ENCODE assay signal across 11 cellular contexts in genomic region chr9:134747951-134748489, GRCh38.
DNase-seq lines count a peak whose midpoint lies in the region; ATAC-seq and TF ChIP-seq lines count a peak whose summit lies in the region.
"Had no signal": no experiment of that assay in that cellular context is flagged by ENCODE, and none has a peak within 500 bp of the region (broad histone marks: within the 10 kb centered on the region; RNA-seq: fewer than 3 reads in every experiment).

No MANE protein-coding gene starts in this region.

- dilution Hi-C loops in IMR-90 (cut with HindIII; ENCODE audit: low sequenced_read_pairs, unreplicated experiment), result no loop called here

- no peaks in the 10 kb centered on the region for H3K27me3 ChIP-seq in IMR-90 (ENCODE audit: control insufficient read depth, insufficient read depth, low read length)

- no peak overlapping the region for H3K27ac ChIP-seq in HEK293 (ENCODE audit: extremely low read depth, low read depth, low read length)
- no peak overlapping the region for H3K27ac ChIP-seq in IMR-90 (ENCODE audit: insufficient read depth, low read length)
- H3K27ac ChIP-seq: A549 had no signal

- H4K8ac ChIP-seq in IMR-90 (ENCODE audit: low read depth in 2 of 2, low read length in 2 of 2), result 0 out of 4 replicates have a peak overlapping the region, but pooled peaks of 1 of the 2 experiments have one; percentile 7

- no peak overlapping the region for H3K4me3 Mint-ChIP-seq in glutamatergic neuron (ENCODE audit: unreplicated experiment)
- H3K4me3 Mint-ChIP-seq: CD4-positive, CD25-positive, alpha-beta regulatory T cell; GM23338 had no signal

- H3K14ac ChIP-seq in IMR-90 (replicated peaks; ENCODE audit: low read depth, low read length), result no peak overlapping the region

- no peak for TF ChIP-seq RAD21 in IMR-90 (IDR thresholded peaks at IDR 0.05; ENCODE audit: low read length)

- H3K36me3 Mint-ChIP-seq in glutamatergic neuron (ENCODE audit: unreplicated experiment), result peaks cover 14% of the 10 kb centered on the region
- H3K36me3 Mint-ChIP-seq: CD4-positive, CD25-positive, alpha-beta regulatory T cell had no signal

- peaks cover 3% of the 10 kb centered on the region for H3K27me3 Mint-ChIP-seq in glutamatergic neuron (ENCODE audit: unreplicated experiment)
- H3K27me3 Mint-ChIP-seq: CD4-positive, CD25-positive, alpha-beta regulatory T cell had no signal

- peaks cover 5% of the 10 kb centered on the region for H3K4me1 Mint-ChIP-seq in glutamatergic neuron (ENCODE audit: low read depth, unreplicated experiment)
- H3K4me1 Mint-ChIP-seq: CD4-positive, CD25-positive, alpha-beta regulatory T cell; GM23338 had no signal

- peaks cover 26 to 88% of the 10 kb centered on the region in 2 experiments for H3K79me1 ChIP-seq in IMR-90 (ENCODE audit: low read depth in 1 of 2, low read length in 2 of 2)

- H3K9me1 ChIP-seq in IMR-90 (ENCODE audit: insufficient read depth, low read length), result peaks cover 25% of the 10 kb centered on the region

- no peak for DNase-seq in IMR-90
- DNase-seq in glutamatergic neuron, result no peak
- no peak for DNase-seq in NCI-H526 (lab: John Stamatoyannopoulos, UW)
- DNase-seq: CD4-positive, CD25-positive, alpha-beta regulatory T cell; Kasumi-1 had no signal

- H2BK120ac ChIP-seq in IMR-90 (ENCODE audit: low read depth, low read length), result no peak overlapping the region

- H3K27ac Mint-ChIP-seq in glutamatergic neuron (ENCODE audit: unreplicated experiment), result peak overlapping the region; percentile 56
- H3K27ac Mint-ChIP-seq: CD4-positive, CD25-positive, alpha-beta regulatory T cell; GM23338 had no signal

- in situ Hi-C loops in IMR-90 (cut with MboI; ENCODE audit: low sequenced_read_pairs), result no loop called here

- H3K4me3 ChIP-seq in HEK293 (ENCODE audit: low read depth, low read length) (no peak overlapping the region), IMR-90 (ENCODE audit: insufficient read depth, low read depth, low read length) (no peak overlapping the region)
- H3K4me3 ChIP-seq: A549, GM23338, HAP-1 had no signal

- no peak overlapping the region for H4K91ac ChIP-seq in IMR-90 (ENCODE audit: insufficient read depth, low read depth, low read length)

- TF ChIP-seq POLR2A in IMR-90 (IDR thresholded peaks at IDR 0.05; ENCODE audit: low read depth, low read length), result no peak

- H3K36me3 ChIP-seq in HEK293 (ENCODE audit: control insufficient read depth in 2 of 2, insufficient read depth in 1 of 2, low read length in 2 of 2) (peaks cover 0 to 18% of the 10 kb centered on the region in 2 experiments; a peak in 1 of 3 replicates), IMR-90 (ENCODE audit: control insufficient read depth, insufficient read depth, low read length) (peaks cover 87% of the 10 kb centered on the region)
- H3K36me3 ChIP-seq: HAP-1 had no signal

- H2AFZ ChIP-seq in IMR-90 (replicated peaks; ENCODE audit: low read length, poor library complexity), result peak overlapping the region; percentile 5
- H2AFZ ChIP-seq: GM23338 had no signal

- H3K9ac ChIP-seq in IMR-90 (ENCODE audit: low read depth, low read length), result no peak overlapping the region

- H3K9me3 Mint-ChIP-seq in glutamatergic neuron (ENCODE audit: unreplicated experiment), result peaks cover 2% of the 10 kb centered on the region

- TF ChIP-seq CTCF in HEK293 (tag by site-specific recombination; IDR thresholded peaks at IDR 0.05) (no peak), IMR-90 (conservative IDR thresholded peaks at IDR 0.05; ENCODE audit: low read depth, low read length) (no peak), glutamatergic neuron (IDR thresholded peaks at IDR 0.05; ENCODE audit: partially characterized antibody, unreplicated experiment) (no peak)

- H3K23ac ChIP-seq in IMR-90 (ENCODE audit: low read depth, low read length), result no peak overlapping the region

- H2BK20ac ChIP-seq in IMR-90 (ENCODE audit: low read depth, low read length), result no peak overlapping the region

- no CpG with 5 or more reads among the region's 1 CpG for WGBS in IMR-90 (ENCODE audit: extremely low coverage in 2 of 2, insufficient read length in 1 of 2), 2 experiments

- H2BK15ac ChIP-seq in IMR-90 (ENCODE audit: low read depth, low read length), result no peak overlapping the region

- POLR2A ChIA-PET in HEK293 (lab: Yijun Ruan, JAX), result no interaction called here
- POLR2A ChIA-PET in IMR-90 (lab: Charles Lee; ENCODE audit: unreplicated experiment), result no interaction called here

- no peak overlapping the region for H3K18ac ChIP-seq in IMR-90 (ENCODE audit: low read depth, low read length)

- peaks cover 62% of the 10 kb centered on the region for H4K20me1 ChIP-seq in IMR-90 (ENCODE audit: insufficient read depth, low read length)

- BruUV-seq in IMR-90 (replicated peaks; lab: Mats Ljungman, UMichigan), result no TSS peak

- H3K4me1 ChIP-seq in HEK293 (ENCODE audit: control insufficient read depth, insufficient read depth, low read length), result no peaks in the 10 kb centered on the region
- H3K4me1 ChIP-seq in IMR-90 (ENCODE audit: control insufficient read depth, insufficient read depth, low read length), result peaks cover 2% of the 10 kb centered on the region; the same call in 1 of the 2 replicates
- H3K4me1 ChIP-seq: A549, HAP-1 had no signal

- ATAC-seq in IMR-90 (ENCODE audit: low read depth) (no peak), HG02588 (IDR thresholded peaks at IDR 0.05; ENCODE audit: unreplicated experiment) (no peak), HG03432 (IDR thresholded peaks at IDR 0.05; ENCODE audit: unreplicated experiment) (no peak)
- ATAC-seq: A549, GM23338 had no signal

- H3K4ac ChIP-seq in IMR-90 (ENCODE audit: low read depth, low read length), result no peak overlapping the region

- no peak overlapping the region for H2AK5ac ChIP-seq in IMR-90 (ENCODE audit: low read depth, low read length)

- CTCF ChIA-PET in HEK293 (lab: Yijun Ruan, JAX), result interaction anchor here (0.6 kb wide), 1 partner anchor 338 kb away, joined by 3 read pairs; no protein-coding TSS in a partner anchor
- CTCF ChIA-PET in IMR-90 (lab: Yijun Ruan, JAX), result no interaction called here

- H3K4me2 ChIP-seq in IMR-90 (ENCODE audit: low read depth, low read length), result no peak overlapping the region
- H3K4me2 ChIP-seq: A549, GM23338 had no signal

- no peak overlapping the region for H2AK9ac ChIP-seq in IMR-90 (replicated peaks; ENCODE audit: low read depth, low read length, poor library complexity)

- H3K9me3 ChIP-seq in HEK293 (ENCODE audit: control insufficient read depth, insufficient read depth, low read depth, low read length) (no peaks in the 10 kb centered on the region), IMR-90 (ENCODE audit: control insufficient read depth, insufficient read depth, low read length) (no peaks in the 10 kb centered on the region)
- H3K9me3 ChIP-seq: A549 had no signal

- H2BK5ac ChIP-seq in IMR-90 (ENCODE audit: low read depth, low read length, poor library complexity, severe bottlenecking), result peak overlapping the region; percentile 4

- no peak overlapping the region for H4K5ac ChIP-seq in IMR-90 (ENCODE audit: low read depth, low read length)

- H3K56ac ChIP-seq in IMR-90 (ENCODE audit: extremely low read depth, insufficient read depth, low read length), result no peak overlapping the region

- intact Hi-C loops in IMR-90 (cut with micrococcal nuclease), result no loop called here

TF ChIP-seq in HEK293, 187 proteins besides CTCF, POLR2A, EP300 and RAD21 (continues in another document):
- TF ChIP-seq SALL2 (tag by site-specific recombination; IDR thresholded peaks at IDR 0.05; ENCODE audit: borderline replicate concordance), result no peak
- TF ChIP-seq ZSCAN4 (tag by site-specific recombination; IDR thresholded peaks at IDR 0.05), result peak; percentile 77

TF ChIP-seq in IMR-90, 13 proteins besides CTCF, POLR2A, EP300 and RAD21:
- no peak for TF ChIP-seq ELK1 (IDR thresholded peaks at IDR 0.05; ENCODE audit: borderline replicate concordance, low read depth, low read length)
- TF ChIP-seq USF2 (IDR thresholded peaks at IDR 0.05; ENCODE audit: low read depth, low read length), result no peak
- TF ChIP-seq CEBPB (IDR thresholded peaks at IDR 0.05; ENCODE audit: low read depth, low read length), result no peak
- no peak for TF ChIP-seq RCOR1 (IDR thresholded peaks at IDR 0.05; ENCODE audit: insufficient replicate concordance, low read length)
- no peak for TF ChIP-seq BHLHE40 (IDR thresholded peaks at IDR 0.05; ENCODE audit: low read depth, low read length)
- no peak for TF ChIP-seq FOS (IDR thresholded peaks at IDR 0.05; ENCODE audit: low read depth, low read length)
- no peak for TF ChIP-seq NFE2L2 (IDR thresholded peaks at IDR 0.05; ENCODE audit: low read depth, low read length)
- no peak for TF ChIP-seq CHD1 (IDR thresholded peaks at IDR 0.05; ENCODE audit: low read depth, low read length)
- no peak for TF ChIP-seq MAFK (IDR thresholded peaks at IDR 0.05; ENCODE audit: low read depth, low read length)
- TF ChIP-seq RFX5 (IDR thresholded peaks at IDR 0.05; ENCODE audit: low read depth, low read length), result no peak
- TF ChIP-seq MAZ (IDR thresholded peaks at IDR 0.05; ENCODE audit: borderline replicate concordance, low read depth, low read length), result no peak
- TF ChIP-seq SMC3 (IDR thresholded peaks at IDR 0.05; ENCODE audit: low read depth, low read length), result no peak
- no peak for TF ChIP-seq MXI1 (IDR thresholded peaks at IDR 0.05; ENCODE audit: borderline replicate concordance, low read depth, low read length)
TF ChIP-seq in IMR-90: peak in this region for 0.
